1 cellular context compared by ENCODE assay signal in genomic region chr11:64342869-64343739, GRCh38.
TF ChIP-seq lines count a peak whose summit lies in the region.

No MANE protein-coding gene starts in this region.

TF ChIP-seq in HepG2, 621 proteins besides CTCF, POLR2A, EP300 and RAD21:
- TF ChIP-seq WIZ (CRISPR knock-in tag; IDR thresholded peaks at IDR 0.05) (no peak), TCF12 (IDR thresholded peaks at IDR 0.05) (no peak), TCF12 (CRISPR knock-in tag; IDR thresholded peaks at IDR 0.05) (no peak), ZNF569 (CRISPR knock-in tag; IDR thresholded peaks at IDR 0.05; ENCODE audit: borderline replicate concordance) (no peak), CSRNP1 (CRISPR knock-in tag; IDR thresholded peaks at IDR 0.05) (0 out of 2 replicates have a peak, but pooled peaks have one; percentile 44), SP2 (CRISPR knock-in tag; IDR thresholded peaks at IDR 0.05) (no peak), YEATS2 (CRISPR knock-in tag; IDR thresholded peaks at IDR 0.05; ENCODE audit: borderline replicate concordance) (no peak), SP4 (CRISPR knock-in tag; IDR thresholded peaks at IDR 0.05) (0 out of 2 replicates have a peak, but pooled peaks have one; percentile 8), BCL6 (CRISPR knock-in tag; IDR thresholded peaks at IDR 0.05) (no peak)
TF ChIP-seq in HepG2: peak in this region for 2.
